In the genomic region with DNA sequence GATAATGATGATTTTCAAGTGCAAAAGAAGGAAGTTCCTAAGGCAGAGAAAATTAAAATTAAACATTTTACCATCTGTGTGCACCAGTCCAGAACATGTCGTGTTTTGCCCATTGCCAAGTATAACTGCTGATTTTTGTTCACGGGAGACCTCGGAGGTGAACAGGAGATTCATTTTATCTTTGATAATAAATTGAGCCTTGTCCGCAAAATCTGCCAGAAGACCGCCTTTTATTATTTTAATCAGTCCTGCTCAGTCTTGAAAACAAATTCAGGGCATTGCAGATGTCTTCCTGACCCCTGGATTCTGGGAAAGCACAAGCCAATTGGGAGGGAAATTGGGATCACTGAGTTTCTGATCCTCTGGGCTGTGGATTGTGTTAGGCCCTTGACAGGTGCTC, we compare ENCODE assay signal across 26 cellular contexts.
DNase-seq lines count a peak whose midpoint lies in the region; ATAC-seq and TF ChIP-seq lines count a peak whose summit lies in the region.
"Had no signal": no experiment of that assay in that cellular context is flagged by ENCODE, and none has a peak within 500 bp of the region (broad histone marks: within the 10 kb centered on the region; RNA-seq: fewer than 3 reads in every experiment).

No MANE protein-coding gene starts in this region.

- H2AK9ac ChIP-seq in IMR-90 (replicated peaks; ENCODE audit: low read depth, low read length, poor library complexity): no peak overlapping the region

- intact Hi-C loops in activated CD8-positive, alpha-beta T cell treated with anti-CD3 and anti-CD28 coated beads for 36 hours (cut with micrococcal nuclease): no loop called here
- intact Hi-C loops in IMR-90 (cut with micrococcal nuclease): no loop called here

- no peak overlapping the region for H3K27ac Mint-ChIP-seq in activated CD8-positive, alpha-beta T cell treated with anti-CD3 and anti-CD28 coated beads, Interleukin-2, amount 10 ng/mL, durations not matched to agents 7 days and 5 days
- no peak overlapping the region for H3K27ac Mint-ChIP-seq in activated CD8-positive, alpha-beta T cell treated with anti-CD3 and anti-CD28 coated beads for 36 hours
- H3K27ac Mint-ChIP-seq in naive thymus-derived CD8-positive, alpha-beta T cell: peak overlapping the region in 5 of 10 donors; percentile 0 to 67 (median 6)
- H3K27ac Mint-ChIP-seq: CD4-positive, alpha-beta T cell had no signal

- WGBS in IMR-90 (ENCODE audit: extremely low coverage in 2 of 2, insufficient read length in 1 of 2), 2 experiments: no CpG with 5 or more reads among the region's 5 CpGs

- dilution Hi-C loops in IMR-90 (cut with HindIII; ENCODE audit: low sequenced_read_pairs, unreplicated experiment): no loop called here

- no peak overlapping the region for H3K9ac ChIP-seq in IMR-90 (ENCODE audit: low read depth, low read length)

- peak overlapping the region; percentile 12 for H3K4me3 Mint-ChIP-seq in activated CD8-positive, alpha-beta T cell treated with anti-CD3 and anti-CD28 coated beads, Interleukin-2, amount 10 ng/mL, durations not matched to agents 7 days and 5 days
- H3K4me3 Mint-ChIP-seq in activated CD8-positive, alpha-beta T cell treated with anti-CD3 and anti-CD28 coated beads for 36 hours: no peak overlapping the region
- peak overlapping the region in 9 of 10 donors; percentile 20 to 83 (median 75) for H3K4me3 Mint-ChIP-seq in naive thymus-derived CD8-positive, alpha-beta T cell

- H4K8ac ChIP-seq in IMR-90 (ENCODE audit: low read depth in 2 of 2, low read length in 2 of 2): no peak overlapping the region

- H3K4ac ChIP-seq in IMR-90 (ENCODE audit: low read depth, low read length): no peak overlapping the region

- no peak overlapping the region for H3K4me2 ChIP-seq in IMR-90 (ENCODE audit: low read depth, low read length)

- H3K27me3 Mint-ChIP-seq in activated CD8-positive, alpha-beta T cell treated with anti-CD3 and anti-CD28 coated beads, Interleukin-2, amount 10 ng/mL, durations not matched to agents 7 days and 5 days (ENCODE audit: low read depth): peaks cover 12% of the 10 kb centered on the region
- peaks cover 3% of the 10 kb centered on the region for H3K27me3 Mint-ChIP-seq in activated CD8-positive, alpha-beta T cell treated with anti-CD3 and anti-CD28 coated beads for 36 hours
- peaks cover 0 to 7% (median 2%) of the 10 kb centered on the region in 5 donors for H3K27me3 Mint-ChIP-seq in naive thymus-derived CD8-positive, alpha-beta T cell

- peaks cover 10% of the 10 kb centered on the region for H3K4me1 Mint-ChIP-seq in activated CD8-positive, alpha-beta T cell treated with anti-CD3 and anti-CD28 coated beads, Interleukin-2, amount 10 ng/mL, durations not matched to agents 7 days and 5 days (ENCODE audit: low read depth)
- peaks cover 9% of the 10 kb centered on the region for H3K4me1 Mint-ChIP-seq in activated CD8-positive, alpha-beta T cell treated with anti-CD3 and anti-CD28 coated beads for 36 hours (ENCODE audit: low read depth)
- H3K4me1 Mint-ChIP-seq in naive thymus-derived CD8-positive, alpha-beta T cell: peaks cover 7 to 20% (median 15%) of the 10 kb centered on the region in 4 donors

- H4K91ac ChIP-seq in IMR-90 (ENCODE audit: insufficient read depth, low read depth, low read length): no peak overlapping the region

- TF ChIP-seq RAD21 in IMR-90 (IDR thresholded peaks at IDR 0.05; ENCODE audit: low read length): no peak

- no peak overlapping the region for H3K27ac ChIP-seq in IMR-90 (ENCODE audit: insufficient read depth, low read length)
- peak overlapping the region in 1 of 2 donors; percentile 6 for H3K27ac ChIP-seq in coronary artery
- H3K27ac ChIP-seq: 22Rv1, HL-60, SK-N-MC had no signal

- H3K9me3 ChIP-seq in IMR-90 (ENCODE audit: control insufficient read depth, insufficient read depth, low read length): no peaks in the 10 kb centered on the region
- H3K9me3 ChIP-seq: BE2C, Caco-2 had no signal

- TF ChIP-seq POLR2A in IMR-90 (IDR thresholded peaks at IDR 0.05; ENCODE audit: low read depth, low read length): no peak

- peaks cover 21% of the 10 kb centered on the region; the same call in 1 of the 2 replicates for H3K9me1 ChIP-seq in IMR-90 (ENCODE audit: insufficient read depth, low read length)

- H3K9me3 Mint-ChIP-seq in activated CD8-positive, alpha-beta T cell treated with anti-CD3 and anti-CD28 coated beads, Interleukin-2, amount 10 ng/mL, durations not matched to agents 7 days and 5 days (ENCODE audit: insufficient read depth): no peaks in the 10 kb centered on the region
- no peaks in the 10 kb centered on the region for H3K9me3 Mint-ChIP-seq in activated CD8-positive, alpha-beta T cell treated with anti-CD3 and anti-CD28 coated beads for 36 hours
- no peaks in the 10 kb centered on the region for H3K9me3 Mint-ChIP-seq in naive thymus-derived CD8-positive, alpha-beta T cell
- H3K9me3 Mint-ChIP-seq: CD4-positive, alpha-beta T cell had no signal

- no peak overlapping the region for H3K23ac ChIP-seq in IMR-90 (ENCODE audit: low read depth, low read length)

- no peak for DNase-seq in activated CD8-positive, alpha-beta T cell treated with anti-CD3 and anti-CD28 coated beads, Interleukin-2, amount 10 ng/mL, durations not matched to agents 7 days and 5 days
- no peak for DNase-seq in activated CD8-positive, alpha-beta T cell treated with anti-CD3 and anti-CD28 coated beads for 36 hours
- DNase-seq in IMR-90: no peak
- peak; percentile 16 for DNase-seq in coronary artery (ENCODE audit: low spot score)
- DNase-seq in naive thymus-derived CD8-positive, alpha-beta T cell: no peak
- no peak for DNase-seq in CD1c-positive myeloid dendritic cell (ENCODE audit: extremely low spot score)
- DNase-seq in EL: no peak
- no peak for DNase-seq in AG20443 (ENCODE audit: low spot score)
- DNase-seq: BE2C; CD4-positive, alpha-beta T cell; GDM1; Karpas-422; NCI-H1092 treated with DMSO at 0.1 percent for 48 hours; NCI-H1436; NCI-H2081 treated with DMSO at 0.1 percent for 48 hours; NCI-H2171 treated with DMSO at 0.1 percent for 48 hours; NCI-H345; NCI-H510A treated with DMSO at 0.1 percent for 48 hours; NCI-H748 treated with DMSO at 0.1 percent for 48 hours; SIG-M5 had no signal

- no peak overlapping the region for H2BK20ac ChIP-seq in IMR-90 (ENCODE audit: low read depth, low read length)

- CTCF ChIA-PET in activated CD8-positive, alpha-beta T cell treated with anti-CD3 and anti-CD28 coated beads, Interleukin-2, amount 10 ng/mL, durations not matched to agents 7 days and 5 days (lab: Charles Lee): no interaction called here
- CTCF ChIA-PET in activated CD8-positive, alpha-beta T cell treated with anti-CD3 and anti-CD28 coated beads for 36 hours (lab: Charles Lee): no interaction called here
- CTCF ChIA-PET in IMR-90 (lab: Yijun Ruan, JAX): interaction anchor here (1.2 kb wide), 1 partner anchor 555 kb away, joined by 3 read pairs; no protein-coding TSS in a partner anchor

- POLR2A ChIA-PET in activated CD8-positive, alpha-beta T cell treated with anti-CD3 and anti-CD28 coated beads, Interleukin-2, amount 10 ng/mL, durations not matched to agents 7 days and 5 days (lab: Charles Lee): no interaction called here
- POLR2A ChIA-PET in activated CD8-positive, alpha-beta T cell treated with anti-CD3 and anti-CD28 coated beads for 36 hours (lab: Charles Lee): no interaction called here
- POLR2A ChIA-PET in IMR-90 (lab: Charles Lee; ENCODE audit: unreplicated experiment): no interaction called here
- POLR2A ChIA-PET in naive thymus-derived CD8-positive, alpha-beta T cell (lab: Charles Lee): no interaction called here

- no peak for TF ChIP-seq CTCF in activated CD8-positive, alpha-beta T cell treated with anti-CD3 and anti-CD28 coated beads for 36 hours (IDR thresholded peaks at IDR 0.05)
- TF ChIP-seq CTCF in IMR-90 (conservative IDR thresholded peaks at IDR 0.05; ENCODE audit: low read depth, low read length) (no peak), coronary artery (IDR thresholded peaks at IDR 0.05) (no peak)

- no peak overlapping the region for H2AFZ ChIP-seq in IMR-90 (replicated peaks; ENCODE audit: low read length, poor library complexity)

- H3K36me3 ChIP-seq in IMR-90 (ENCODE audit: control insufficient read depth, insufficient read depth, low read length): peaks cover 62% of the 10 kb centered on the region

- no peak overlapping the region for H3K18ac ChIP-seq in IMR-90 (ENCODE audit: low read depth, low read length)

- no peaks in the 10 kb centered on the region for H3K27me3 ChIP-seq in IMR-90 (ENCODE audit: control insufficient read depth, insufficient read depth, low read length)
- H3K27me3 ChIP-seq: BE2C had no signal

- H2AK5ac ChIP-seq in IMR-90 (ENCODE audit: low read depth, low read length): no peak overlapping the region

- ATAC-seq in activated CD8-positive, alpha-beta T cell treated with anti-CD3 and anti-CD28 coated beads, Interleukin-2, amount 10 ng/mL, durations not matched to agents 7 days and 5 days: no peak
- no peak for ATAC-seq in activated CD8-positive, alpha-beta T cell treated with anti-CD3 and anti-CD28 coated beads for 36 hours
- ATAC-seq in IMR-90 (ENCODE audit: low read depth): no peak
- ATAC-seq in naive thymus-derived CD8-positive, alpha-beta T cell: no peak
- ATAC-seq: GM12878, HCT116 had no signal

- no peaks in the 10 kb centered on the region for H3K36me3 Mint-ChIP-seq in activated CD8-positive, alpha-beta T cell treated with anti-CD3 and anti-CD28 coated beads, Interleukin-2, amount 10 ng/mL, durations not matched to agents 7 days and 5 days (ENCODE audit: low read depth)
- H3K36me3 Mint-ChIP-seq in activated CD8-positive, alpha-beta T cell treated with anti-CD3 and anti-CD28 coated beads for 36 hours (ENCODE audit: low read depth): no peaks in the 10 kb centered on the region
- no peaks in the 10 kb centered on the region for H3K36me3 Mint-ChIP-seq in naive thymus-derived CD8-positive, alpha-beta T cell

- H3K4me3 ChIP-seq in IMR-90 (ENCODE audit: insufficient read depth, low read depth, low read length) (no peak overlapping the region), coronary artery (no peak overlapping the region)
- H3K4me3 ChIP-seq: GM12878, SK-N-MC had no signal

- in situ Hi-C loops in IMR-90 (cut with MboI; ENCODE audit: low sequenced_read_pairs): no loop called here

- no peak overlapping the region for H2BK5ac ChIP-seq in IMR-90 (ENCODE audit: low read depth, low read length, poor library complexity, severe bottlenecking)

- peaks cover 11 to 35% of the 10 kb centered on the region in 2 experiments; a peak in 3 of 4 replicates for H3K79me1 ChIP-seq in IMR-90 (ENCODE audit: low read depth in 1 of 2, low read length in 2 of 2)

- no peak overlapping the region for H3K56ac ChIP-seq in IMR-90 (ENCODE audit: extremely low read depth, insufficient read depth, low read length)

- no TSS peak for BruUV-seq in IMR-90 (replicated peaks; lab: Mats Ljungman, UMichigan)

- no peak overlapping the region for H2BK120ac ChIP-seq in IMR-90 (ENCODE audit: low read depth, low read length)

- no peak overlapping the region for H3K14ac ChIP-seq in IMR-90 (replicated peaks; ENCODE audit: low read depth, low read length)

- H4K5ac ChIP-seq in IMR-90 (ENCODE audit: low read depth, low read length): no peak overlapping the region

- H3K4me1 ChIP-seq in IMR-90 (ENCODE audit: control insufficient read depth, insufficient read depth, low read length): no peaks in the 10 kb centered on the region
- H3K4me1 ChIP-seq: BE2C had no signal

- H4K20me1 ChIP-seq in IMR-90 (ENCODE audit: insufficient read depth, low read length): peaks cover 3% of the 10 kb centered on the region; the same call in 1 of the 2 replicates

- H2BK15ac ChIP-seq in IMR-90 (ENCODE audit: low read depth, low read length): no peak overlapping the region
